Comparison of ENCODE assay signal across 18 cellular contexts in the genomic region with DNA sequence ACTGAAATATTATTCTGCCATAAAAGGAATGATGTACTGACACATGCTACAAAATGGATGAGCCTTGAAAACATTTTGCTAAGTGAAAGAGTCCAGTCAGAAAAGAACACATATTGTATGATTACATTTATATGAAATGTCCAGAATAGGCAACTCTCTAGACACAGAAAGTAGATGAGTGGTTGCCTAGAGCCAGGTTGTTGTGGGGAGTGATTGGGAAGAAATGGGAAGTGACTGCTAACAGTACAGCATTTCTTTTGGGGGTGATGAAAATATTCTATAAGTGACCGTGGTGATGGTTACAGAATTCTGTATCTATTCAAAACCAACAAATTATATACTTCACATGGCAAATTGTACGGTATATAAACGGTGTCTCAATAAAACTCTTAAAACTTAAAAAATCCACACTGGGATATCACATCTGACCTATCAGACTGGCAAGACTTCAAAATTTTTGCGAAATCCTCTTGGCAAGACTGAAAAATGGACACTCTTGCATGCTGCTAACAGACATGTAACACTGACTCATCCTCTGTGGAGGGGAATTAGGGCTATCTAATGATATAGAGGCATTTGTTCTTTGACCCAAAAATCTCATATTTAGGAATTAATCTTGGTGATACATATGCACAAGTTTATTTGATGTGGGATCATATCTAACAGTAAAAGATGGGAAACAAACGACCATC.
DNase-seq lines count a peak whose midpoint lies in the region; TF ChIP-seq lines count a peak whose summit lies in the region.
"Had no signal": no experiment of that assay in that cellular context is flagged by ENCODE, and none has a peak within 500 bp of the region (broad histone marks: within the 10 kb centered on the region; RNA-seq: fewer than 3 reads in every experiment).

No MANE protein-coding gene starts in this region.

- no peak overlapping the region for H3K4me3 ChIP-seq in AG04450 (ENCODE audit: low read depth, low read length)
- H3K4me3 ChIP-seq in GM23248: no peak overlapping the region
- H3K4me3 ChIP-seq in astrocyte of the spinal cord (ENCODE audit: low read depth, low read length): no peak overlapping the region
- H3K4me3 ChIP-seq: BLaER1 treated with 17β-estradiol and CSF1 and Interleukin-3, amounts not matched to agents 10 nM and 100 nM; tibial artery had no signal

- in situ Hi-C loops in GM23248 (cut with MboI): no loop called here
- in situ Hi-C loops in astrocyte of the spinal cord (cut with HindIII; ENCODE audit: low sequenced_read_pairs): no loop called here

- no peak overlapping the region for H3K9ac ChIP-seq in GM23248
- H3K9ac ChIP-seq: BLaER1 treated with 17β-estradiol and CSF1 and Interleukin-3, amounts not matched to agents 10 nM and 100 nM had no signal

- H3K27me3 ChIP-seq in AG04450 (ENCODE audit: control insufficient read depth, insufficient read depth, low read length) (no peaks in the 10 kb centered on the region), GM23248 (replicated peaks; ENCODE audit: insufficient read depth) (no peaks in the 10 kb centered on the region)
- H3K27me3 ChIP-seq: BLaER1 treated with 17β-estradiol and CSF1 and Interleukin-3, amounts not matched to agents 10 nM and 100 nM; foreskin keratinocyte; tibial artery had no signal

- H3K79me2 ChIP-seq in GM23248 (ENCODE audit: insufficient read depth): no peaks in the 10 kb centered on the region

- 89 to 90% methylated on average over 5 of the region's 5 CpGs for WGBS in GM23248 (ENCODE audit: low coverage in 1 of 2, low lambda C conversion rate in 2 of 2, missing lambda C conversion rate in 2 of 2), 2 experiments

- H3K9me2 ChIP-seq in GM23248 (ENCODE audit: insufficient read depth): no peaks in the 10 kb centered on the region

- no peak overlapping the region for H2AFZ ChIP-seq in GM23248

- H3K4me1 ChIP-seq in GM23248 (ENCODE audit: insufficient read depth): peaks cover 14% of the 10 kb centered on the region
- H3K4me1 ChIP-seq: BLaER1 treated with 17β-estradiol and CSF1 and Interleukin-3, amounts not matched to agents 10 nM and 100 nM had no signal

- CTCF ChIA-PET in AG04450 (lab: Charles Lee): no interaction called here

- no peaks in the 10 kb centered on the region for H3F3A ChIP-seq in GM23248 (ENCODE audit: insufficient read depth)

- DNase-seq in AG04450 (ENCODE audit: low read depth, low spot score) (peak; percentile 59), GM23248 (peak; percentile 65), astrocyte of the spinal cord (ENCODE audit: low read depth, low spot score) (peak; percentile 58), hepatic stellate cell (ENCODE audit: low spot score) (peak; percentile 17), NCI-H2196 treated with DMSO at 0.1 percent for 48 hours (lab: John Stamatoyannopoulos, UW; ENCODE audit: unreplicated experiment) (no peak), inferior parietal cortex (ENCODE audit: extremely low spot score) (no peak), NCI-H1092 (lab: John Stamatoyannopoulos, UW) (no peak), amygdala (lab: John Stamatoyannopoulos, UW) (no peak)
- DNase-seq: activated naive CD8-positive, alpha-beta T cell treated with anti-CD3 and anti-CD28 coated beads for 36 hours; dermis blood vessel endothelial cell; NCI-H1694; NCI-H748 treated with DMSO at 0.1 percent for 48 hours; occipital lobe; RPMI8226; T-helper 17 cell had no signal

- POLR2A ChIA-PET in AG04450 (lab: Yijun Ruan, JAX): no interaction called here

- H3K9me3 ChIP-seq in AG04450 (ENCODE audit: control insufficient read depth, insufficient read depth, low read length) (no peaks in the 10 kb centered on the region; the same call in 1 of the 2 replicates), GM23248 (ENCODE audit: low read depth) (no peaks in the 10 kb centered on the region)
- H3K9me3 ChIP-seq: BLaER1 treated with 17β-estradiol and CSF1 and Interleukin-3, amounts not matched to agents 10 nM and 100 nM; tibial artery had no signal

- H3K36me3 ChIP-seq in GM23248 (ENCODE audit: low read depth): no peaks in the 10 kb centered on the region
- H3K36me3 ChIP-seq: BLaER1 treated with 17β-estradiol and CSF1 and Interleukin-3, amounts not matched to agents 10 nM and 100 nM; tibial artery had no signal

- no peak overlapping the region for H3K27ac ChIP-seq in AG04450 (ENCODE audit: low read depth, low read length)
- no peak overlapping the region for H3K27ac ChIP-seq in GM23248
- H3K27ac ChIP-seq: BLaER1 treated with 17β-estradiol and CSF1 and Interleukin-3, amounts not matched to agents 10 nM and 100 nM; foreskin keratinocyte; tibial artery had no signal

- no peak for TF ChIP-seq CTCF in AG04450 (IDR thresholded peaks at IDR 0.05; ENCODE audit: low read depth, low read length)
- no peak for TF ChIP-seq CTCF in astrocyte of the spinal cord (IDR thresholded peaks at IDR 0.05; ENCODE audit: low read depth, low read length)

- no peak overlapping the region for H3K4me2 ChIP-seq in GM23248 (ENCODE audit: unreplicated experiment)
- H3K4me2 ChIP-seq: BLaER1 treated with 17β-estradiol and CSF1 and Interleukin-3, amounts not matched to agents 10 nM and 100 nM had no signal

- H4K20me1 ChIP-seq in GM23248 (ENCODE audit: insufficient read depth): peaks cover 3% of the 10 kb centered on the region; the same call in 1 of the 2 replicates
- H4K20me1 ChIP-seq: BLaER1 treated with 17β-estradiol and CSF1 and Interleukin-3, amounts not matched to agents 10 nM and 100 nM had no signal

Comparison
In these comparisons a context has a peak if more than half of its experiments do, and no peak if none do; other contexts are left out.
1. DNase-seq: peak in AG04450 (single experiment), GM23248 (single experiment), astrocyte of the spinal cord (single experiment) and hepatic stellate cell (single experiment); none in NCI-H2196 treated with DMSO at 0.1 percent for 48 hours (single experiment), inferior parietal cortex (single experiment), NCI-H1092 (single experiment) and amygdala (0 of 56).